In the genomic region with DNA sequence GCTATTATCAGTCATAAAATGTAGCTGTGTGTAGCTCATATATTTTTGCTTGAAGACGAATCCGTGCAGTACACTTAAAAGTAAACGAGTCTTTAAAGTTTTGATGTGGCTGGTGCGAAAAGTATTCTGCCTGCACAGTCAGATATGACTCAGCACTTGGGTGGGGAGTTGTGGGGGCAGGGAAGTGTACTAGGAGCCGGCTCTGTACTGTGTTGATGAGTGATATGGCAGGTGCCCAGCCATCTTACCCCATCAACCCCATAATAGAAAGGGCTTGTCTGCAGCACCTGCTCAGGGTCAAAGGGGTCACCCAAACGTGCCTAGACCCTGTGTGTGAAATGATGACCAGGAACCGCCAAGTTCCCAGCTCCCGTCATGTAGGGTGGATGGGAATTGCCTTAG, we compare ENCODE assay signal across 8 cellular contexts. TPM values are rescaled to one million over a fixed set of nuclear protein-coding genes. Genes with fewer than 3 reads are reported as not detected.
DNase-seq lines count a peak whose midpoint lies in the region; ATAC-seq and TF ChIP-seq lines count a peak whose summit lies in the region.

No MANE protein-coding gene starts in this region.

- intact Hi-C loops in sigmoid colon (cut with DNase I) = no loop called here

- TF ChIP-seq EP300 in sigmoid colon (IDR thresholded peaks at IDR 0.05) = no peak

- H4K8ac ChIP-seq in mesenchymal stem cell (ENCODE audit: low read length) = no peak overlapping the region

- no peaks in the 10 kb centered on the region for H3K27me3 ChIP-seq in SJCRH30
- H3K27me3 ChIP-seq in mesenchymal stem cell (ENCODE audit: control insufficient read depth in 1 of 2, insufficient read depth in 1 of 2, low read length in 2 of 2) = no peaks in the 10 kb centered on the region
- peaks cover 0 to 4% (median 0%) of the 10 kb centered on the region in 3 donors for H3K27me3 ChIP-seq in sigmoid colon

- no peak overlapping the region for H3K27ac ChIP-seq in HEK293 (ENCODE audit: extremely low read depth, low read depth, low read length)
- peak overlapping the region; percentile 27 for H3K27ac ChIP-seq in SJCRH30
- no peak overlapping the region for H3K27ac ChIP-seq in mesenchymal stem cell (ENCODE audit: low read length, poor library complexity, severe bottlenecking)
- H3K27ac ChIP-seq in sigmoid colon = no peak overlapping the region

- 44% methylated on average over 6 of the region's 8 CpGs for WGBS in mesenchymal stem cell
- WGBS in sigmoid colon, 2 donors = 21 to 31% methylated on average over 8 of the region's 8 CpGs

- H2BK120ac ChIP-seq in mesenchymal stem cell (ENCODE audit: low read depth, low read length) = no peak overlapping the region

- no peak for TF ChIP-seq POLR2A in sigmoid colon (IDR thresholded peaks at IDR 0.05)

- TF ChIP-seq CTCF in HEK293 (tag by site-specific recombination; IDR thresholded peaks at IDR 0.05) (no peak), sigmoid colon (IDR thresholded peaks at IDR 0.05) (no peak)

- H3K4me1 ChIP-seq in HEK293 (ENCODE audit: control insufficient read depth, insufficient read depth, low read length) (peaks cover 18% of the 10 kb centered on the region), SJCRH30 (peaks cover 31% of the 10 kb centered on the region), mesenchymal stem cell (ENCODE audit: control insufficient read depth, insufficient read depth, low read depth, low read length) (peaks cover 16% of the 10 kb centered on the region), sigmoid colon (peaks cover 0 to 7% (median 3%) of the 10 kb centered on the region in 4 donors)

- H3K36me3 ChIP-seq in HEK293 (ENCODE audit: control insufficient read depth in 2 of 2, insufficient read depth in 1 of 2, low read length in 2 of 2) (peaks cover 4 to 29% of the 10 kb centered on the region in 2 experiments; a peak in 1 of 3 replicates), SJCRH30 (peaks cover 10% of the 10 kb centered on the region), mesenchymal stem cell (ENCODE audit: control insufficient read depth in 1 of 2, insufficient read depth in 2 of 2, low read depth in 1 of 2, low read length in 2 of 2) (peaks cover 0 to 14% of the 10 kb centered on the region in 2 experiments), sigmoid colon (peaks cover 0 to 12% (median 0%) of the 10 kb centered on the region in 4 donors)

- no peak overlapping the region for H4K91ac ChIP-seq in mesenchymal stem cell (ENCODE audit: low read length)

- H3K23ac ChIP-seq in mesenchymal stem cell (ENCODE audit: low read length in 2 of 2) = no peak overlapping the region

- peak; percentile 21 for DNase-seq in GM04503 (ENCODE audit: low read depth)
- DNase-seq in SJCRH30 = peak; percentile 72 to 76
- peak; percentile 66 for DNase-seq in activated naive CD8-positive, alpha-beta T cell treated with anti-CD3 and anti-CD28 coated beads, Interleukin-2, amount 50 U/mL, for 16 hours (ENCODE audit: low read depth, low spot score)
- peak; percentile 68 for DNase-seq in mesenchymal stem cell
- no peak for DNase-seq in sigmoid colon
- DNase-seq in iPS-NIHi7 (ENCODE audit: extremely low spot score) = no peak

- H3K9ac ChIP-seq in mesenchymal stem cell (ENCODE audit: low read length) = peak overlapping the region; percentile 13

- no peak overlapping the region for H3K4me2 ChIP-seq in mesenchymal stem cell (ENCODE audit: low read length, poor library complexity, severe bottlenecking)

- no peak overlapping the region for H3K4ac ChIP-seq in mesenchymal stem cell (ENCODE audit: low read depth in 1 of 2, low read length in 2 of 2)

- H2BK12ac ChIP-seq in mesenchymal stem cell (ENCODE audit: low read length in 2 of 2) = no peak overlapping the region

- ATAC-seq in HG03095 (IDR thresholded peaks at IDR 0.05; ENCODE audit: unreplicated experiment) = no peak

- no peak overlapping the region for H3K14ac ChIP-seq in mesenchymal stem cell (ENCODE audit: low read length in 2 of 2)

- H2BK15ac ChIP-seq in mesenchymal stem cell (ENCODE audit: low read depth, poor library complexity, severe bottlenecking) = no peak overlapping the region

- H3K9me3 ChIP-seq in HEK293 (ENCODE audit: control insufficient read depth, insufficient read depth, low read depth, low read length) (no peaks in the 10 kb centered on the region), SJCRH30 (replicated peaks) (no peaks in the 10 kb centered on the region), mesenchymal stem cell (ENCODE audit: control insufficient read depth, low read length) (no peaks in the 10 kb centered on the region), sigmoid colon (no peaks in the 10 kb centered on the region)

- H3K79me1 ChIP-seq in mesenchymal stem cell (replicated peaks; ENCODE audit: low read length, poor library complexity, severe bottlenecking) = peaks cover 9% of the 10 kb centered on the region

- H2BK5ac ChIP-seq in mesenchymal stem cell (ENCODE audit: low read depth, low read length, poor library complexity, severe bottlenecking) = no peak overlapping the region

- POLR2A ChIA-PET in HEK293 (lab: Yijun Ruan, JAX) = interaction anchor here (1.6 kb wide), 1 partner anchor 48 kb away, joined by 3 read pairs; the partner anchor contains the start of gene BCL2L11

- H3K4me3 ChIP-seq in HEK293 (ENCODE audit: low read depth, low read length) (no peak overlapping the region), SJCRH30 (no peak overlapping the region), mesenchymal stem cell (ENCODE audit: insufficient read depth in 1 of 2, low read depth in 1 of 2, low read length in 2 of 2) (no peak overlapping the region), sigmoid colon (no peak overlapping the region)

- H2AFZ ChIP-seq in mesenchymal stem cell (ENCODE audit: low read depth, low read length) = no peak overlapping the region

- no peak overlapping the region for H3K18ac ChIP-seq in mesenchymal stem cell (ENCODE audit: low read depth in 1 of 2, low read length in 2 of 2)

- peak overlapping the region; percentile 65 for H2AK5ac ChIP-seq in mesenchymal stem cell (ENCODE audit: low read length, severe bottlenecking)

- CTCF ChIA-PET in HEK293 (lab: Yijun Ruan, JAX) = no interaction called here

TF ChIP-seq in HEK293, 187 proteins besides CTCF, POLR2A, EP300 and RAD21:
- TF ChIP-seq ZNF138 (tag by site-specific recombination; IDR thresholded peaks at IDR 0.05; ENCODE audit: borderline replicate concordance) (no peak), ZFP69B (tag by site-specific recombination; IDR thresholded peaks at IDR 0.05) (no peak), ZNF10 (tag by site-specific recombination; IDR thresholded peaks at IDR 0.05) (no peak), ZFHX2 (tag by site-specific recombination; conservative IDR thresholded peaks at IDR 0.05) (0 out of 2 replicates have a peak, but pooled peaks have one; percentile 6), ZNF830 (tag by site-specific recombination; IDR thresholded peaks at IDR 0.05; ENCODE audit: low read depth) (no peak)
- TF ChIP-seq, protein P1, sequence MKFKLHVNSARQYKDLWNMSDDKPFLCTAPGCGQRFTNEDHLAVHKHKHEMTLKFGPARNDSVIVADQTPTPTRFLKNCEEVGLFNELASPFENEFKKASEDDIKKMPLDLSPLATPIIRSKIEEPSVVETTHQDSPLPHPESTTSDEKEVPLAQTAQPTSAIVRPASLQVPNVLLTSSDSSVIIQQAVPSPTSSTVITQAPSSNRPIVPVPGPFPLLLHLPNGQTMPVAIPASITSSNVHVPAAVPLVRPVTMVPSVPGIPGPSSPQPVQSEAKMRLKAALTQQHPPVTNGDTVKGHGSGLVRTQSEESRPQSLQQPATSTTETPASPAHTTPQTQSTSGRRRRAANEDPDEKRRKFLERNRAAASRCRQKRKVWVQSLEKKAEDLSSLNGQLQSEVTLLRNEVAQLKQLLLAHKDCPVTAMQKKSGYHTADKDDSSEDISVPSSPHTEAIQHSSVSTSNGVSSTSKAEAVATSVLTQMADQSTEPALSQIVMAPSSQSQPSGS (tag by site-specific recombination; IDR thresholded peaks at IDR 0.05; ENCODE audit: low read depth) = no peak

RNA-seq across cellular contexts. Expression of gene BCL2L11, which starts 47.8 kb away (rescaled TPM):
- total RNA-seq in SJCRH30 (2014; rRNA removed; shearing (Covaris generic)) = 13.7 and 16.4 TPM in 2 replicates
- 2.5 TPM for polyA plus RNA-seq in mesenchymal stem cell (2013, experiment 1 of 2)
- polyA plus RNA-seq in mesenchymal stem cell (2013, experiment 2 of 2) = 2.2 TPM
- 10 to 100 TPM in 2 of 4 donors, 1 to 10 TPM in 2; 8.3 to 30.0 (median 19.6) TPM for total RNA-seq in sigmoid colon
- polyA plus RNA-seq in sigmoid colon = 10 to 100 TPM; 12.6 to 19.4 (median 16.0) TPM

Comparison
In these comparisons a context has a peak if more than half of its experiments do, and no peak if none do; other contexts are left out.
1. DNase-seq: peak in GM04503 (single experiment), SJCRH30 (2 of 2), activated naive CD8-positive, alpha-beta T cell treated with anti-CD3 and anti-CD28 coated beads, Interleukin-2, amount 50 U/mL, for 16 hours (single experiment) and mesenchymal stem cell (single experiment); none in sigmoid colon (single experiment) and iPS-NIHi7 (single experiment).